Comparison of ENCODE assay signal across 7 cellular contexts in the genomic region with DNA sequence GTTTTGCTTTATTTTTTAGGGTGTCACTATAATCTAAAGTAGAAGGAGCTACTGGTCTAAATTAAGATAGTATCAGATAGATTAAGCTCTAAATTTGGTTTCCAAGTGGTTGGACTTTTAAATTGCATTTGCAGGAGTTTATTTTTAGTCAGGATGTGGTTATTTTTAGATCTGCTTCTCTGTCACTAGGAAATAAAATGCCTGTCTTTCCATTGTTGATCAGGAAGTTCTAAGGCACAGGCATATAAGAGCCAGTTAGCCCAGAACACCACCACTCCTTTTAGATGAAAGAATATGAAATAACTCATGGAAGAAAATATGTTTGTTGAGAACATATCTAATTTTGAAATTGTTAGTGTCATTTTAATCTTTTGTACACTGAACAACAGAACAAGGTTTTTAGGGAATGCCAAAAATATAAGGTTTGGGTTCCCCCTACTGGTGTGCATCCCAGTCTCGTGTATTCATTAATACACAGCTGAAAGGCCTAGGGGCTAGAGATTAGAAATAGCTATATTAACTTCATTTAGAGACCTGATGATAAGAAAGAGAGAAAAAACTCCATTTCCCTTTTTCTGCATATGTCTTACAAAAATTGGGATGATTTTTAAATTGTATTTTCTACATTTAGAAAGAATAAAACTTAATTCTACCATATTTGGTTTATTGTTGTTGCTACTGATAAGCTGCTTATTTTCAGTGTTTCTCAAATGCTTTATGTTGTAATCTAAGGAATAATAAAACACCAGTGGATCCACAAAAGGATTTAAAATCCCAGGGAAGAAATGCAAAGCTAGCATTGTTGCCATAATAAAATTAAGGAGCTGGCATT.
DNase-seq lines count a peak whose midpoint lies in the region; ATAC-seq and TF ChIP-seq lines count a peak whose summit lies in the region.

No MANE protein-coding gene starts in this region.

- no peaks in the 10 kb centered on the region for H3K27me3 ChIP-seq in OCI-LY1 (ENCODE audit: insufficient read depth, low read length)
- H3K27me3 ChIP-seq in brain microvascular endothelial cell (replicated peaks) = no peaks in the 10 kb centered on the region

- CTCF ChIA-PET in HEK293T (lab: Yijun Ruan, JAX) = interaction anchor here (0.6 to 2.3 kb wide), 13 partner anchors 11 to 1421 kb away, joined by 3 to 8 read pairs (median 3); partner anchors contain the start of gene POLR3B

- H3K4me1 ChIP-seq in OCI-LY1 (ENCODE audit: insufficient read depth, low read length, severe bottlenecking) = no peaks in the 10 kb centered on the region

- H3K9me2 ChIP-seq in OCI-LY1 (ENCODE audit: low read depth, low read length) = no peaks in the 10 kb centered on the region

- H3K4me3 ChIP-seq in OCI-LY1 (ENCODE audit: low read depth, low read length, poor library complexity, severe bottlenecking) (no peak overlapping the region), brain microvascular endothelial cell (ENCODE audit: low read depth, low read length) (no peak overlapping the region)

- H3K4me2 ChIP-seq in OCI-LY1 (ENCODE audit: low read length) = no peak overlapping the region

- TF ChIP-seq CTCF in OCI-LY1 (IDR thresholded peaks at IDR 0.05; ENCODE audit: low read length) (peak; percentile 56; the same call in 1 of the 2 replicates), brain microvascular endothelial cell (IDR thresholded peaks at IDR 0.05; ENCODE audit: low read depth, low read length, missing control alignments) (peak; percentile 65)

- in situ Hi-C loops in brain microvascular endothelial cell (cut with HindIII; ENCODE audit: low pct_ligation_motif_present, low sequenced_read_pairs) = no loop called here

- no peaks in the 10 kb centered on the region for H3F3A ChIP-seq in OCI-LY1 (ENCODE audit: insufficient read depth, low read length)

- H3K9me3 ChIP-seq in OCI-LY1 (ENCODE audit: low read length) = no peaks in the 10 kb centered on the region

- DNase-seq in DMS53 (lab: John Stamatoyannopoulos, UW) (peak; percentile 72), HEK293T (ENCODE audit: extremely low spot score) (peak; percentile 42), brain microvascular endothelial cell (peak; percentile 32), iris pigment epithelial cell (ENCODE audit: low read depth) (peak; percentile 42)
- peak; percentile 2 for DNase-seq in stimulated activated CD8-positive, alpha-beta memory T cell treated with anti-CD3 and anti-CD28 coated beads, Interleukin-12 subunit alpha, Interleukin-12 subunit beta, amount 100 ng/mL, for 1 hour (ENCODE audit: low read depth)

- H3K27ac ChIP-seq in OCI-LY1 (ENCODE audit: low read depth, low read length, poor library complexity, severe bottlenecking) = no peak overlapping the region
- H3K27ac ChIP-seq in brain microvascular endothelial cell = no peak overlapping the region

- ATAC-seq in GM19455 (IDR thresholded peaks at IDR 0.05; ENCODE audit: unreplicated experiment) = no peak

- no peaks in the 10 kb centered on the region for H3K79me2 ChIP-seq in OCI-LY1 (ENCODE audit: insufficient read depth, low read length)

- no peaks in the 10 kb centered on the region for H4K20me1 ChIP-seq in OCI-LY1 (ENCODE audit: insufficient read depth, low read length)

- H2AFZ ChIP-seq in OCI-LY1 (ENCODE audit: low read length) = no peak overlapping the region

- POLR2A ChIA-PET in HEK293T (lab: Yijun Ruan, JAX) = interaction anchor here (0.5 to 1.2 kb wide), 2 partner anchors 189 to 483 kb away, joined by 3 read pairs; no protein-coding TSS in a partner anchor

- H3K36me3 ChIP-seq in OCI-LY1 (ENCODE audit: insufficient read depth, low read length) (no peaks in the 10 kb centered on the region), brain microvascular endothelial cell (replicated peaks) (no peaks in the 10 kb centered on the region)

- H3K9ac ChIP-seq in OCI-LY1 (ENCODE audit: low read length) = no peak overlapping the region

TF ChIP-seq in HEK293T, 16 proteins besides CTCF, POLR2A, EP300 and RAD21:
- TF ChIP-seq SP1 (IDR thresholded peaks at IDR 0.05) (no peak), PKNOX1 (IDR thresholded peaks at IDR 0.05) (no peak), CTBP1 (IDR thresholded peaks at IDR 0.05; ENCODE audit: borderline replicate concordance) (no peak), NFRKB (IDR thresholded peaks at IDR 0.05) (no peak), TARDBP (IDR thresholded peaks at IDR 0.05) (no peak), ELF4 (IDR thresholded peaks at IDR 0.05) (no peak), SUZ12 (IDR thresholded peaks at IDR 0.05) (no peak), ZNF384 (IDR thresholded peaks at IDR 0.05) (no peak), FOXM1 (IDR thresholded peaks at IDR 0.05; ENCODE audit: borderline replicate concordance) (no peak), FOXK2 (IDR thresholded peaks at IDR 0.05) (no peak), LEF1 (IDR thresholded peaks at IDR 0.05; ENCODE audit: borderline replicate concordance) (no peak)

Comparison
In these comparisons a context has a peak if more than half of its experiments do, and no peak if none do; other contexts are left out.
1. DNase-seq: peak in every context shown above with its lines; median percentile 72 in DMS53; 42 in HEK293T; 42 in iris pigment epithelial cell; 32 in brain microvascular endothelial cell; 2 in stimulated activated CD8-positive, alpha-beta memory T cell treated with anti-CD3 and anti-CD28 coated beads, Interleukin-12 subunit alpha, Interleukin-12 subunit beta, amount 100 ng/mL, for 1 hour.